ENCODE assay signal across 22 cellular contexts in genomic region chr5:39052141-39052540, GRCh38. TPM values are rescaled to one million over a fixed set of nuclear protein-coding genes. Genes with fewer than 3 reads are reported as not detected.
A peak's percentile ranks its signal among the peaks of the same experiment; 100 is the strongest.
DNase-seq lines count a peak whose midpoint lies in the region; ATAC-seq, FAIRE-seq and TF ChIP-seq lines count a peak whose summit lies in the region.
"Had no signal": no experiment of that assay in that cellular context is flagged by ENCODE, and none has a peak within 500 bp of the region (broad histone marks: within the 10 kb centered on the region; RNA-seq: fewer than 3 reads in every experiment).

No MANE protein-coding gene starts in this region.

- WGBS in right lobe of liver (ENCODE audit: insufficient coverage, low coverage, low lambda C conversion rate, missing lambda C conversion rate) = 74% methylated on average over 3 of the region's 3 CpGs

- TF ChIP-seq POLR2A in GM12891 (IDR thresholded peaks at IDR 0.05; ENCODE audit: low read depth, low read length) (no peak), right lobe of liver (IDR thresholded peaks at IDR 0.05) (no peak)

- TF ChIP-seq CTCF in right lobe of liver (IDR thresholded peaks at IDR 0.05) = no peak

- H3K4me3 ChIP-seq in right lobe of liver = no peak overlapping the region
- H3K4me3 ChIP-seq: BLaER1 had no signal

- FAIRE-seq in GM12891 (lab: Jason Lieb, UNC) = peak; percentile 43
- FAIRE-seq: A204.1, D721Med, G401.6, GM12892, GM18507 had no signal

- no peaks in the 10 kb centered on the region for H3K9me3 ChIP-seq in right lobe of liver
- H3K9me3 ChIP-seq: BE2C, Caco-2 had no signal

- H3K27me3 ChIP-seq in right lobe of liver = no peaks in the 10 kb centered on the region
- H3K27me3 ChIP-seq: BE2C, BLaER1 had no signal

- H3K4me1 ChIP-seq in right lobe of liver = peaks cover 0 to 20% (median 10%) of the 10 kb centered on the region in 4 donors
- H3K4me1 ChIP-seq: BE2C, BLaER1, Caco-2 had no signal

- ATAC-seq in left lobe of liver = peak; percentile 61
- ATAC-seq in right lobe of liver = peak; percentile 29 to 50 (median 44)
- ATAC-seq in HG03354 (IDR thresholded peaks at IDR 0.05; ENCODE audit: poor library complexity, severe bottlenecking, unreplicated experiment) = no peak
- ATAC-seq: CD8-positive, alpha-beta T cell had no signal

- no peak overlapping the region for H3K27ac ChIP-seq in right lobe of liver
- H3K27ac ChIP-seq: BLaER1 had no signal

- intact Hi-C loops in right lobe of liver (cut with DNase I) = no loop called here

- no peaks in the 10 kb centered on the region for H3K36me3 ChIP-seq in right lobe of liver
- H3K36me3 ChIP-seq: BE2C had no signal

- DNase-seq in GM12891 (ENCODE audit: insufficient read length, low spot score) (no peak), left lobe of liver (ENCODE audit: low spot score) (no peak), right lobe of liver (no peak), amniotic stem cell (lab: John Stamatoyannopoulos, UW) (no peak), occipital lobe (lab: John Stamatoyannopoulos, UW) (no peak)
- DNase-seq: 8988T; ACHN; BE2C; C1 segment of cervical spinal cord; Caco-2; Calu3; CD4-positive, CD25-positive, alpha-beta regulatory T cell; CD8-positive, alpha-beta T cell; DMS79 treated with DMSO at 0.1 percent for 48 hours; GF-D8 had no signal

TF ChIP-seq in GM12891, 5 proteins besides CTCF, POLR2A, EP300 and RAD21:
- no peak for TF ChIP-seq TAF1 (IDR thresholded peaks at IDR 0.05; ENCODE audit: low read depth, low read length)
- TF ChIP-seq POU2F2 (IDR thresholded peaks at IDR 0.05; ENCODE audit: low read depth, low read length) = no peak
- no peak for TF ChIP-seq POLR2AphosphoS5 (IDR thresholded peaks at IDR 0.05; ENCODE audit: low read depth, low read length)
- TF ChIP-seq SPI1 (IDR thresholded peaks at IDR 0.05; ENCODE audit: low read depth, low read length) = no peak
- no peak for TF ChIP-seq PAX5 (IDR thresholded peaks at IDR 0.05; ENCODE audit: insufficient read depth, low read length, severe bottlenecking)

RNA-seq across cellular contexts. Expression of gene RICTOR, which starts 22.1 kb away (rescaled TPM):
- 3.6 TPM for polyA plus RNA-seq in GM12891 (2012; ENCODE audit: low read depth, missing spikeins)
- total RNA-seq in left lobe of liver = 12.0 TPM
- 10 to 100 TPM in 5 of 6 experiments, 1 to 10 TPM in 1; 9.8 to 19.2 (median 14.6) TPM for total RNA-seq in right lobe of liver
- 87.3 TPM for total RNA-seq in occipital lobe
